ENCODE assay signal across 8 cellular contexts in genomic region chr6:11224252-11224965, GRCh38. TPM values are rescaled to one million over a fixed set of nuclear protein-coding genes. Genes with fewer than 3 reads are reported as not detected.
A peak's percentile ranks its signal among the peaks of the same experiment; 100 is the strongest.
DNase-seq lines count a peak whose midpoint lies in the region; ATAC-seq and TF ChIP-seq lines count a peak whose summit lies in the region.

No MANE protein-coding gene starts in this region.

- peak overlapping the region; percentile 39 for H3K4me3 ChIP-seq in rectal smooth muscle tissue (ENCODE audit: low read length)

- H3K36me3 Mint-ChIP-seq in chondrocyte (ENCODE audit: low read depth) = peaks cover 11% of the 10 kb centered on the region

- no peaks in the 10 kb centered on the region for H3K36me3 ChIP-seq in rectal smooth muscle tissue (ENCODE audit: control insufficient read depth, insufficient read depth, low read length)

- DNase-seq in left cardiac atrium = no peak
- no peak for DNase-seq in left ventricle myocardium superior
- DNase-seq in RKO (ENCODE audit: low spot score) = peak; percentile 22
- no peak for DNase-seq in chondrocyte (ENCODE audit: low spot score)
- DNase-seq in UCSD-AML1 (lab: John Stamatoyannopoulos, UW; ENCODE audit: unreplicated experiment) = no peak
- DNase-seq in NCI-H2196 treated with DMSO at 0.1 percent for 48 hours (lab: John Stamatoyannopoulos, UW; ENCODE audit: unreplicated experiment) = no peak
- no peak for DNase-seq in NCI-H510A treated with DMSO at 0.1 percent for 48 hours (lab: John Stamatoyannopoulos, UW)

- peak overlapping the region; percentile 57 for H3K27ac Mint-ChIP-seq in chondrocyte (ENCODE audit: unreplicated experiment)

- no peaks in the 10 kb centered on the region for H3K9me3 Mint-ChIP-seq in chondrocyte (ENCODE audit: low read depth)

- intact Hi-C loops in left cardiac atrium (cut with DNase I) = loop anchor here in 1 of 2 donors (10.0 kb wide), 1 partner anchor 130 kb away; no protein-coding TSS in a partner anchor
- intact Hi-C loops in left ventricle myocardium superior (cut with micrococcal nuclease) = loop anchor here (10.0 kb wide), 1 partner anchor 140 kb away; no protein-coding TSS in a partner anchor

- TF ChIP-seq CTCF in chondrocyte (IDR thresholded peaks at IDR 0.05) = no peak

- peak; percentile 10 to 79 for ATAC-seq in left cardiac atrium
- no peak for ATAC-seq in left ventricle myocardium superior

- no peaks in the 10 kb centered on the region for H3K27me3 ChIP-seq in rectal smooth muscle tissue (ENCODE audit: control insufficient read depth, insufficient read depth, low read length)

- no peak overlapping the region for H3K4me3 Mint-ChIP-seq in chondrocyte (ENCODE audit: unreplicated experiment)

- H3K27me3 Mint-ChIP-seq in chondrocyte (ENCODE audit: low read depth) = no peaks in the 10 kb centered on the region

- H3K27ac ChIP-seq in rectal smooth muscle tissue (ENCODE audit: low read depth, low read length) = no peak overlapping the region

- H3K4me1 Mint-ChIP-seq in chondrocyte (ENCODE audit: low read depth) = peaks cover 77% of the 10 kb centered on the region

- no peak overlapping the region for H3K9ac ChIP-seq in rectal smooth muscle tissue (ENCODE audit: low read length)

- no peaks in the 10 kb centered on the region for H3K4me1 ChIP-seq in rectal smooth muscle tissue (ENCODE audit: control insufficient read depth, insufficient read depth, low read length)

RNA-seq across cellular contexts. Expression of gene NEDD9, which starts 8.1 kb away (rescaled TPM):
- 10 to 100 TPM; 34.0 to 42.9 TPM for total RNA-seq in left cardiac atrium
- total RNA-seq in left ventricle myocardium superior = 31.1 TPM
- total RNA-seq in chondrocyte = 23.2 to 42.0 TPM (median 25.2 TPM) in 3 replicates
